ENCODE assay signal across 8 cellular contexts in the genomic region with DNA sequence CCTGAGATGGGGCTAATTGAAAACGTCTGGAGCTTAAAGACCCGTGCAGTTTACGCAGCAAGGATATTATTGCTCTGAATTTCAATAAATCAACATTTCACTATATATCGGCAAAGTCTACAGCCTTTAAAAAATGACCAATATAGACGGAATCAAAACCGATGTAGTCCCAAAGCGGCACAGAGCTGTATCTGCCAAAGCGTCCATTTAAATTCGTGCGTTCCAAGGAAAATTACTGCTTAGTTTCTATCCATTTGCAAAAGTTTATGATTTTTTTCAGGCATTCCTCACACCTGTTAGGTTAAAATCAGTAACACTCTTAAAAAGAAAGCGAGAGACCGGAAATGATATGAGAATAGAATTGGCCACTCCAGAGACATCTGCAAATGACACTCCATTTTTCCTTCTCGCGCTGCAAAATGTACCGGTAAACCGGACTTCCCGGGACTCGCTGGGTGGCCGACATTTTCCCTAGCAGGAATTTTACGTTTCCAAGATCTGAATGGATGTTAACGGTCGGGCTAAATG. TPM values are rescaled to one million over a fixed set of nuclear protein-coding genes. Genes with fewer than 3 reads are reported as not detected.
DNase-seq lines count a peak whose midpoint lies in the region; ATAC-seq, FAIRE-seq and TF ChIP-seq lines count a peak whose summit lies in the region.

No MANE protein-coding gene starts in this region.

- H3K9me3 ChIP-seq in Loucy (ENCODE audit: insufficient read depth, low read depth, low read length) = no peaks in the 10 kb centered on the region
- no peaks in the 10 kb centered on the region for H3K9me3 ChIP-seq in K562 (replicated peaks; ENCODE audit: control insufficient read depth, insufficient read depth, low read depth, low read length)
- no peaks in the 10 kb centered on the region for H3K9me3 ChIP-seq in testis

- peaks cover 42% of the 10 kb centered on the region for H4K20me1 ChIP-seq in Loucy (ENCODE audit: insufficient read depth, low read length, poor library complexity, severe bottlenecking)
- H4K20me1 ChIP-seq in K562 (replicated peaks; ENCODE audit: control insufficient read depth, insufficient read depth, low read length) = peaks cover 41% of the 10 kb centered on the region

- TF ChIP-seq CTCF in BJ (IDR thresholded peaks at IDR 0.05; ENCODE audit: insufficient read depth, low read depth, low read length) = no peak
- TF ChIP-seq CTCF in Loucy (conservative IDR thresholded peaks at IDR 0.05; ENCODE audit: low read length) = no peak
- no peak; a peak in 1 of 6 replicates for TF ChIP-seq CTCF in K562 (IDR thresholded peaks at IDR 0.05 in 2 of 3, conservative IDR thresholded peaks at IDR 0.05 in 1 of 3; ENCODE audit: insufficient read depth in 2 of 3, low read depth in 1 of 3, low read length in 3 of 3)
- TF ChIP-seq CTCF in testis (IDR thresholded peaks at IDR 0.05) = no peak

- H3K9ac ChIP-seq in Loucy (ENCODE audit: low read depth, low read length, poor library complexity, severe bottlenecking) (peak overlapping the region; percentile 100), K562 (ENCODE audit: insufficient read depth in 1 of 2, low read depth in 2 of 2, low read length in 2 of 2) (peak overlapping the region; percentile 100)

- ATAC-seq in GM19452 (IDR thresholded peaks at IDR 0.05; ENCODE audit: unreplicated experiment) (peak; percentile 25), K562 (no peak), left colon (peak; percentile 30)

- H3K27me3 ChIP-seq in BJ (ENCODE audit: control insufficient read depth, insufficient read depth, low read length) (no peaks in the 10 kb centered on the region), Loucy (ENCODE audit: insufficient read depth, low read length, poor library complexity, severe bottlenecking) (peaks cover 17% of the 10 kb centered on the region), K562 (ENCODE audit: control insufficient read depth in 2 of 2, insufficient read depth in 2 of 2, low read length in 2 of 2) (no peaks in the 10 kb centered on the region), testis (no peaks in the 10 kb centered on the region)

- under 1% methylated on average over 22 of the region's 22 CpGs for WGBS in K562 (ENCODE audit: insufficient coverage, low coverage, missing lambda C conversion rate)
- WGBS in testis, 2 donors = 2 to 6% methylated on average over 22 of the region's 22 CpGs

- no peak for TF ChIP-seq RAD21 in K562 (CRISPR knock-in tag; conservative IDR thresholded peaks at IDR 0.05 in 1 of 2, IDR thresholded peaks at IDR 0.05 in 1 of 2)

- H3K4me2 ChIP-seq in Loucy (ENCODE audit: low read depth, low read length, poor library complexity, severe bottlenecking) (peak overlapping the region; percentile 98), K562 (ENCODE audit: insufficient read depth, low read length) (peak overlapping the region; percentile 99)

- H2AFZ ChIP-seq in Loucy (ENCODE audit: low read length) (peak overlapping the region; percentile 92), K562 (ENCODE audit: low read depth, low read length) (peak overlapping the region; percentile 99)

- H3K27ac ChIP-seq in K562 (ENCODE audit: extremely low read depth, low read depth, low read length) (peak overlapping the region; percentile 99), testis (peak overlapping the region; percentile 100)

- CTCF ChIA-PET in BJ (lab: Yijun Ruan, JAX) = interaction anchor here (0.8 to 1.7 kb wide), 4 partner anchors 10 to 357 kb away, joined by 3 to 5 read pairs (median 4); partner anchors contain the start of gene RPL39L
- CTCF ChIA-PET in K562 (lab: Yijun Ruan, JAX; ENCODE audit: low intra/inter-chr PET ratio) = no interaction called here

- FAIRE-seq in K562 (lab: Jason Lieb, UNC) = no peak

- H3K79me2 ChIP-seq in Loucy (ENCODE audit: insufficient read depth, low read length) (peaks cover 50% of the 10 kb centered on the region), K562 (ENCODE audit: control insufficient read depth, insufficient read depth, low read length) (peaks cover 53% of the 10 kb centered on the region)

- H3K9me2 ChIP-seq in Loucy (replicated peaks; ENCODE audit: low read depth, low read length) = no peaks in the 10 kb centered on the region

- H3K9me1 ChIP-seq in K562 (ENCODE audit: control insufficient read depth, insufficient read depth, low read length) = no peaks in the 10 kb centered on the region

- TF ChIP-seq POLR2A in K562 (conservative IDR thresholded peaks at IDR 0.05) = no peak
- no peak for TF ChIP-seq POLR2A in testis (IDR thresholded peaks at IDR 0.05)

- H3K4me3 ChIP-seq in BJ (ENCODE audit: low read depth, low read length) (peak overlapping the region; percentile 93), Loucy (ENCODE audit: low read length, poor library complexity, severe bottlenecking) (peak overlapping the region; percentile 83), K562 (peak overlapping the region; percentile 81), testis (peak overlapping the region; percentile 98 to 99)

- DNase-seq in BJ (ENCODE audit: low read depth) (no peak), K562 (ENCODE audit: extremely low read depth in 1 of 4, low spot score in 3 of 4) (peak in 1 of 4 experiments; percentile 9), left colon (no peak), testis (no peak), SKM-1 (lab: John Stamatoyannopoulos, UW; ENCODE audit: unreplicated experiment) (no peak)
- no peak for DNase-seq in activated CD8-positive, alpha-beta memory T cell treated with anti-CD3 and anti-CD28 coated beads for 24 hours

- H3K36me3 ChIP-seq in BJ (ENCODE audit: control insufficient read depth, insufficient read depth, low read length) (peaks cover 12% of the 10 kb centered on the region), Loucy (ENCODE audit: insufficient read depth, low read length) (peaks cover 40% of the 10 kb centered on the region), K562 (ENCODE audit: control insufficient read depth, insufficient read depth, low read length) (peaks cover 41% of the 10 kb centered on the region), testis (ENCODE audit: low read depth, missing control alignments) (no peaks in the 10 kb centered on the region)

- BruUV-seq in K562 (replicated peaks; lab: Mats Ljungman, UMichigan) = TSS peak; percentile 95

- intact Hi-C loops in K562 (cut with micrococcal nuclease) = no loop called here
- intact Hi-C loops in left colon (cut with DNase I, micrococcal nuclease) = no loop called here
- intact Hi-C loops in testis (cut with DNase I; ENCODE audit: low total_unique reads) = no loop called here

- H3K4me1 ChIP-seq in Loucy (ENCODE audit: insufficient read depth, low read length, poor library complexity, severe bottlenecking) (peaks cover 27% of the 10 kb centered on the region), K562 (replicated peaks in 1 of 2; ENCODE audit: control insufficient read depth in 2 of 2, insufficient read depth in 2 of 2, low read length in 2 of 2) (peaks cover 4 to 16% of the 10 kb centered on the region in 2 experiments; a peak in 4 of 5 replicates), testis (peaks cover 18% of the 10 kb centered on the region)

- peaks cover 6% of the 10 kb centered on the region; the same call in 1 of the 2 replicates for H3F3A ChIP-seq in Loucy (ENCODE audit: low read depth)

- in situ Hi-C loops in K562 (cut with MboI) = no loop called here

- POLR2A ChIA-PET in BJ (lab: Charles Lee) = interaction anchor here (0.6 to 1.4 kb wide), 4 partner anchors 10 to 675 kb away, joined by 3 to 10 read pairs (median 4); no protein-coding TSS in a partner anchor
- POLR2A ChIA-PET in K562 (lab: Yijun Ruan, JAX) = interaction anchor here (0.6 to 3.3 kb wide), 50 partner anchors 10 to 382 kb away, joined by 3 to 68 read pairs (median 5); partner anchors contain the start of genes DNAJB11, HRG, KNG1 and RPL39L

- TF ChIP-seq EP300 in K562 (IDR thresholded peaks at IDR 0.05; ENCODE audit: low read length) = no peak

RNA-seq across cellular contexts. Expression of gene EIF4A2, which starts 0.8 kb away (rescaled TPM):
- polyA plus RNA-seq in BJ (2011; rRNA removed) (210 and 511 TPM in 2 replicates), K562 (2011; rRNA removed) (610 and 754 TPM in 2 replicates), K562 (2014; fragmentation: Illumina TruSeq; extraction: Trizol) (348 and 435 TPM in 2 replicates), K562 (2014; fragmentation: Nextera tagmentation; extraction: Ambion mirVana) (100 to 1,000 TPM; 329 to 333 TPM), K562 (2014; rRNA removed) (486 and 488 TPM in 2 replicates), testis (ENCODE audit: insufficient read depth, low read depth, low replicate concordance) (357 TPM)
- polyA minus RNA-seq in BJ (2011; rRNA and poly(A)+ RNA removed) = 120 and 163 TPM in 2 replicates
- 907 and 2,185 TPM in 2 replicates for total RNA-seq in K562 (2011; cell fraction: chromatin; rRNA removed; ENCODE audit: low replicate concordance)
- total RNA-seq in K562 (2011; cell fraction: nucleolus; rRNA removed) = 596 and 759 TPM in 2 replicates
- total RNA-seq in K562 (2011; cell fraction: nucleoplasm; rRNA removed) = 826 and 984 TPM in 2 replicates
- total RNA-seq in K562 (2014; rRNA removed) (307 and 311 TPM in 2 replicates), K562 (2014; rRNA removed; fragmentation: Illumina TruSeq; extraction: Trizol) (509 and 525 TPM in 2 replicates), K562 (2015; rRNA removed; fragmentation: Illumina TruSeq; extraction: Trizol) (454 and 491 TPM in 2 replicates), K562 (2021) (314 and 345 TPM in 2 replicates), left colon (100 to 1,000 TPM; 214 to 343 TPM), testis (100 to 1,000 TPM; 275 to 283 TPM)
- 99.9 and 649 TPM in 2 replicates for polyA plus RNA-seq in K562 (2011; cell fraction: cytosol; rRNA removed)
- 835 and 1,465 TPM in 2 replicates for polyA plus RNA-seq in K562 (2011; cell fraction: nucleus; rRNA removed)
- 245 and 306 TPM in 2 replicates for polyA plus RNA-seq in K562 (2012)
- polyA minus RNA-seq in K562 (2011; rRNA and poly(A)+ RNA removed) = 799 and 873 TPM in 2 replicates
- polyA minus RNA-seq in K562 (2011; cell fraction: cytosol; rRNA and poly(A)+ RNA removed) = 331 and 423 TPM in 2 replicates
- 872 and 1,595 TPM in 2 replicates for polyA minus RNA-seq in K562 (2011; cell fraction: nucleus; rRNA and poly(A)+ RNA removed)

RNA-seq across cellular contexts. Expression of gene RFC4, which starts 23.7 kb away (rescaled TPM):
- polyA plus RNA-seq in BJ (2011; rRNA removed) (6.9 and 8.5 TPM in 2 replicates), K562 (2011; rRNA removed) (84.9 and 105 TPM in 2 replicates), K562 (2014; fragmentation: Illumina TruSeq; extraction: Trizol) (161 and 181 TPM in 2 replicates), K562 (2014; fragmentation: Nextera tagmentation; extraction: Ambion mirVana) (100 to 1,000 TPM; 180 to 227 TPM), K562 (2014; rRNA removed) (166 and 195 TPM in 2 replicates), testis (ENCODE audit: insufficient read depth, low read depth, low replicate concordance) (30.1 TPM)
- 2.8 and 4.0 TPM in 2 replicates for polyA minus RNA-seq in BJ (2011; rRNA and poly(A)+ RNA removed)
- 83.7 and 192 TPM in 2 replicates for total RNA-seq in K562 (2011; cell fraction: chromatin; rRNA removed; ENCODE audit: low replicate concordance)
- 38.6 and 48.2 TPM in 2 replicates for total RNA-seq in K562 (2011; cell fraction: nucleolus; rRNA removed)
- total RNA-seq in K562 (2011; cell fraction: nucleoplasm; rRNA removed) = 72.6 and 72.7 TPM in 2 replicates
- total RNA-seq in K562 (2014; rRNA removed) (127 and 138 TPM in 2 replicates), K562 (2014; rRNA removed; fragmentation: Illumina TruSeq; extraction: Trizol) (191 and 198 TPM in 2 replicates), K562 (2015; rRNA removed; fragmentation: Illumina TruSeq; extraction: Trizol) (162 and 180 TPM in 2 replicates), K562 (2021) (109 and 122 TPM in 2 replicates), left colon (1 to 10 TPM; 6.6 to 7.8 TPM), testis (10 to 100 TPM; 25.1 to 26.2 TPM)
- polyA plus RNA-seq in K562 (2011; cell fraction: cytosol; rRNA removed) = 19.1 and 34.8 TPM in 2 replicates
- polyA plus RNA-seq in K562 (2011; cell fraction: nucleus; rRNA removed) = 177 and 244 TPM in 2 replicates
- 127 and 129 TPM in 2 replicates for polyA plus RNA-seq in K562 (2012)
- polyA minus RNA-seq in K562 (2011; rRNA and poly(A)+ RNA removed) = 44.9 and 47.6 TPM in 2 replicates
- polyA minus RNA-seq in K562 (2011; cell fraction: cytosol; rRNA and poly(A)+ RNA removed) = 28.5 and 30.7 TPM in 2 replicates
- polyA minus RNA-seq in K562 (2011; cell fraction: nucleus; rRNA and poly(A)+ RNA removed) = 28.0 and 43.4 TPM in 2 replicates

RNA-seq across cellular contexts. Expression of gene ADIPOQ, which starts 59.9 kb away (rescaled TPM):
- polyA plus RNA-seq in BJ (2011; rRNA removed) (not detected in 2 replicates), K562 (2011; rRNA removed) (0.01 and 0.03 TPM in 2 replicates), K562 (2014; fragmentation: Illumina TruSeq; extraction: Trizol) (0.04 TPM in 2 replicates), K562 (2014; fragmentation: Nextera tagmentation; extraction: Ambion mirVana) (under 1 TPM; 0.01 to 0.03 TPM), K562 (2014; rRNA removed) (0.03 TPM in 1 of 2 replicates, not detected in the other), testis (ENCODE audit: insufficient read depth, low read depth, low replicate concordance) (1.5 TPM)
- not detected in 2 replicates for polyA minus RNA-seq in BJ (2011; rRNA and poly(A)+ RNA removed)
- not detected in 2 replicates for total RNA-seq in K562 (2011; cell fraction: chromatin; rRNA removed; ENCODE audit: low replicate concordance)
- total RNA-seq in K562 (2011; cell fraction: nucleolus; rRNA removed) = 0.13 TPM in 1 of 2 replicates, not detected in the other
- not detected in 2 replicates for total RNA-seq in K562 (2011; cell fraction: nucleoplasm; rRNA removed)
- total RNA-seq in K562 (2014; rRNA removed) (not detected in 2 replicates), K562 (2014; rRNA removed; fragmentation: Illumina TruSeq; extraction: Trizol) (not detected in 2 replicates), K562 (2015; rRNA removed; fragmentation: Illumina TruSeq; extraction: Trizol) (not detected in 2 replicates), K562 (2021) (0.04 TPM in 1 of 2 replicates, not detected in the other), left colon (1 to 10 TPM in 1 of 2 donors, under 1 TPM in 1; 0.15 to 3.1 TPM), testis (under 1 TPM in 1 of 2 donors, not detected in 1; 0.12 TPM)
- polyA plus RNA-seq in K562 (2011; cell fraction: cytosol; rRNA removed) = 0.01 TPM in 1 of 2 replicates, not detected in the other
- not detected in 2 replicates for polyA plus RNA-seq in K562 (2011; cell fraction: nucleus; rRNA removed)
- polyA plus RNA-seq in K562 (2012) = 0.01 TPM in 1 of 2 replicates, not detected in the other
- polyA minus RNA-seq in K562 (2011; rRNA and poly(A)+ RNA removed) = not detected in 2 replicates
- not detected in 2 replicates for polyA minus RNA-seq in K562 (2011; cell fraction: cytosol; rRNA and poly(A)+ RNA removed)
- not detected in 2 replicates for polyA minus RNA-seq in K562 (2011; cell fraction: nucleus; rRNA and poly(A)+ RNA removed)
